8 cellular contexts compared by ENCODE assay signal in the genomic region with DNA sequence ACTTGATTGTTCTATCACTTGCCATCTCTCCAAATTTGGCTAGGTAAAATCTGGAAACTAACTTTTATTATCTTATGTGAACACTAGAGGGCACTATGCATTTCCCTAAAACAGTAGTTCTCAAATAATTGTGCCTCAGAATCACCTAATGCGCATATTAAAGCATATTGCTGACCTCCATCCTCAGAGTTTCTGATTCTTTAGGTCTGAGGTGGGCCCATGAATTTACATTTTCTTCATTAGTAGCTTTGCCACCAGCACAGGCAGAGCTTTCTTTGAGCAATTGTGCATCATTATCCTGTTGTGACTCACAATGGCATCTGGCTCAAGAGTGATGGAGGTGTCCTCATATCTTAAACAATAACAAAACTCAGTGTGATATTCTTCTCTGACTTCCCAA. TPM values are rescaled to one million over a fixed set of nuclear protein-coding genes. Genes with fewer than 3 reads are reported as not detected.
DNase-seq lines count a peak whose midpoint lies in the region; ATAC-seq and TF ChIP-seq lines count a peak whose summit lies in the region.

No MANE protein-coding gene starts in this region.

- ATAC-seq in HG03196 (IDR thresholded peaks at IDR 0.05; ENCODE audit: unreplicated experiment) (peak; percentile 61), HG02610 (IDR thresholded peaks at IDR 0.05; ENCODE audit: unreplicated experiment) (no peak)

- H3K4me3 Mint-ChIP-seq in glutamatergic neuron (ENCODE audit: unreplicated experiment), result no peak overlapping the region
- H3K4me3 Mint-ChIP-seq in activated naive CD4-positive, alpha-beta T cell treated with anti-CD3 and anti-CD28 coated beads, Interleukin-2, amount 10 ng/mL, durations not matched to agents 7 days and 5 days, result no peak overlapping the region

- no peak overlapping the region for H3K27ac Mint-ChIP-seq in glutamatergic neuron (ENCODE audit: unreplicated experiment)
- H3K27ac Mint-ChIP-seq in activated naive CD4-positive, alpha-beta T cell treated with anti-CD3 and anti-CD28 coated beads, Interleukin-2, amount 10 ng/mL, durations not matched to agents 7 days and 5 days, result no peak overlapping the region

- POLR2A ChIA-PET in GM10248 (lab: Yijun Ruan, JAX), result no interaction called here
- POLR2A ChIA-PET in RWPE1 (lab: Yijun Ruan, JAX; ENCODE audit: low non-redundant PET), result no interaction called here

- no peaks in the 10 kb centered on the region for H3K27me3 Mint-ChIP-seq in glutamatergic neuron (ENCODE audit: unreplicated experiment)
- no peaks in the 10 kb centered on the region for H3K27me3 Mint-ChIP-seq in activated naive CD4-positive, alpha-beta T cell treated with anti-CD3 and anti-CD28 coated beads, Interleukin-2, amount 10 ng/mL, durations not matched to agents 7 days and 5 days

- peak; percentile 14 for DNase-seq in GM10248 (ENCODE audit: extremely low spot score)
- peak; percentile 3 for DNase-seq in RWPE1 (ENCODE audit: low spot score)
- DNase-seq in glutamatergic neuron, result no peak
- no peak for DNase-seq in activated gamma-delta T cell treated with Interleukin-2 at 50 U/mL for 16 hours
- no peak for DNase-seq in activated naive CD4-positive, alpha-beta T cell treated with anti-CD3 and anti-CD28 coated beads, Interleukin-2, amount 10 ng/mL, durations not matched to agents 7 days and 5 days
- DNase-seq in stimulated activated naive CD4-positive, alpha-beta T cell (lab: John Stamatoyannopoulos, UW), result no peak

- peaks cover 17% of the 10 kb centered on the region for H3K4me1 Mint-ChIP-seq in glutamatergic neuron (ENCODE audit: low read depth, unreplicated experiment)
- no peaks in the 10 kb centered on the region for H3K4me1 Mint-ChIP-seq in activated naive CD4-positive, alpha-beta T cell treated with anti-CD3 and anti-CD28 coated beads, Interleukin-2, amount 10 ng/mL, durations not matched to agents 7 days and 5 days

- CTCF ChIA-PET in GM10248 (lab: Yijun Ruan, JAX), result interaction anchor here (1.0 to 3.4 kb wide), 12 partner anchors 9 to 648 kb away, joined by 3 to 18 read pairs (median 4); no protein-coding TSS in a partner anchor
- CTCF ChIA-PET in RWPE1 (lab: Yijun Ruan, JAX), result interaction anchor here (0.6 to 1.3 kb wide), 5 partner anchors 29 to 1709 kb away, joined by 3 to 5 read pairs (median 3); no protein-coding TSS in a partner anchor
- CTCF ChIA-PET in activated naive CD4-positive, alpha-beta T cell treated with anti-CD3 and anti-CD28 coated beads, Interleukin-2, amount 10 ng/mL, durations not matched to agents 7 days and 5 days (lab: Charles Lee), result interaction anchor here (0.6 to 1.2 kb wide), 2 partner anchors 10 to 25 kb away, joined by 3 to 4 read pairs; no protein-coding TSS in a partner anchor

- H3K36me3 Mint-ChIP-seq in glutamatergic neuron (ENCODE audit: unreplicated experiment), result no peaks in the 10 kb centered on the region
- H3K36me3 Mint-ChIP-seq in activated naive CD4-positive, alpha-beta T cell treated with anti-CD3 and anti-CD28 coated beads, Interleukin-2, amount 10 ng/mL, durations not matched to agents 7 days and 5 days, result no peaks in the 10 kb centered on the region

- H3K27ac ChIP-seq in RWPE1, result no peak overlapping the region

- H3K9me3 Mint-ChIP-seq in glutamatergic neuron (ENCODE audit: unreplicated experiment), result peaks cover 2% of the 10 kb centered on the region
- no peaks in the 10 kb centered on the region for H3K9me3 Mint-ChIP-seq in activated naive CD4-positive, alpha-beta T cell treated with anti-CD3 and anti-CD28 coated beads, Interleukin-2, amount 10 ng/mL, durations not matched to agents 7 days and 5 days

- TF ChIP-seq CTCF in GM10248 (IDR thresholded peaks at IDR 0.05; ENCODE audit: control extremely low read depth, extremely low read depth, low read depth, missing control alignments) (peak; percentile 53), RWPE1 (conservative IDR thresholded peaks at IDR 0.05; ENCODE audit: low read depth) (peak; percentile 63), glutamatergic neuron (IDR thresholded peaks at IDR 0.05; ENCODE audit: partially characterized antibody, unreplicated experiment) (peak; percentile 72)

RNA-seq across cellular contexts. Expression of gene BCHE, which starts 17.5 kb away (rescaled TPM):
- 4.0 TPM for total RNA-seq in glutamatergic neuron (ENCODE audit: unreplicated experiment)

Comparison
In these comparisons a context has a peak if more than half of its experiments do, and no peak if none do; other contexts are left out.
1. DNase-seq: peak in GM10248 (single experiment) and RWPE1 (single experiment); none in glutamatergic neuron (single experiment), activated gamma-delta T cell treated with Interleukin-2 at 50 U/mL for 16 hours (single experiment), activated naive CD4-positive, alpha-beta T cell treated with anti-CD3 and anti-CD28 coated beads, Interleukin-2, amount 10 ng/mL, durations not matched to agents 7 days and 5 days (single experiment) and stimulated activated naive CD4-positive, alpha-beta T cell (0 of 6).
2. Peak in every context shown above with its lines, with median percentiles within 50 percentile points of each other: CTCF ChIP-seq.